10 cellular contexts compared by ENCODE assay signal in the genomic region with DNA sequence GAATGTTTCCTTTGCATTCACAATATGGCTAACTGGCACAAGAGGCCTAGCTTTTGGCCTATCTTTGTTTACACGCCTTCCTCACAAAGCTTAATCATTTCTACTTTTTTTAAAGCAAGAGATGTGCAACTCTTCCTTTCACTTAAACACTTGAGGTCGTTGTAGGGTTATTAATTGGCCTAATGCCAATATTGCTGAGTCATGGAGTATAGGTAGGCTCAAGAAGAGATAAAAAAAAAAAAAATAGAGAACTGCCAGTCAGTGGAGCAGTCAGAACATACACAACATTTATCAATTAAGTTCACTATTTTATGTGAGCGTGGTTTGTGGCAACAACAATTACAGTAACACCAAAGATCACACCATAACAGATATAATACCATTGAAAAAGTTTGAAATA. TPM values are rescaled to one million over a fixed set of nuclear protein-coding genes. Genes with fewer than 3 reads are reported as not detected.
DNase-seq lines count a peak whose midpoint lies in the region; ATAC-seq, FAIRE-seq and TF ChIP-seq lines count a peak whose summit lies in the region.
"Had no signal": no experiment of that assay in that cellular context is flagged by ENCODE, and none has a peak within 500 bp of the region (broad histone marks: within the 10 kb centered on the region; RNA-seq: fewer than 3 reads in every experiment).

No MANE protein-coding gene starts in this region.

- no peak overlapping the region for H3K4me3 Mint-ChIP-seq in activated CD4-positive, alpha-beta T cell treated with anti-CD3 and anti-CD28 coated beads for 36 hours

- ATAC-seq in activated CD4-positive, alpha-beta T cell treated with anti-CD3 and anti-CD28 coated beads for 36 hours = peak; percentile 21
- no peak for ATAC-seq in Right ventricle myocardium inferior

- TF ChIP-seq CTCF in choroid plexus epithelial cell (conservative IDR thresholded peaks at IDR 0.05; ENCODE audit: low read depth, low read length) (no peak), D721Med (IDR thresholded peaks at IDR 0.05; ENCODE audit: insufficient read depth, missing control alignments) (no peak)

- peaks cover 34% of the 10 kb centered on the region for H3K4me1 Mint-ChIP-seq in activated CD4-positive, alpha-beta T cell treated with anti-CD3 and anti-CD28 coated beads for 36 hours

- CTCF ChIA-PET in activated CD4-positive, alpha-beta T cell treated with anti-CD3 and anti-CD28 coated beads for 36 hours (lab: Charles Lee) = no interaction called here

- peaks cover 15% of the 10 kb centered on the region for H3K36me3 Mint-ChIP-seq in activated CD4-positive, alpha-beta T cell treated with anti-CD3 and anti-CD28 coated beads for 36 hours (ENCODE audit: low read depth)

- H3K9me3 Mint-ChIP-seq in activated CD4-positive, alpha-beta T cell treated with anti-CD3 and anti-CD28 coated beads for 36 hours (ENCODE audit: low read depth) = no peaks in the 10 kb centered on the region

- POLR2A ChIA-PET in activated CD4-positive, alpha-beta T cell treated with anti-CD3 and anti-CD28 coated beads for 36 hours (lab: Charles Lee) = no interaction called here

- no peak for DNase-seq in activated CD4-positive, alpha-beta T cell treated with anti-CD3 and anti-CD28 coated beads for 36 hours
- no peak for DNase-seq in activated CD4-positive, alpha-beta T cell treated with anti-CD3 and anti-CD28 coated beads, Interleukin-2, amount 50 U/mL, for 4 hours
- DNase-seq in NCI-H69 (lab: John Stamatoyannopoulos, UW) (peak; percentile 19), choroid plexus epithelial cell (ENCODE audit: low read depth) (peak; percentile 89), pulmonary artery endothelial cell (ENCODE audit: low read depth, low spot score) (peak; percentile 20), UCSD-AML1 (lab: John Stamatoyannopoulos, UW; ENCODE audit: unreplicated experiment) (no peak), D721Med (ENCODE audit: insufficient read length, low spot score) (no peak), Right ventricle myocardium inferior (ENCODE audit: missing footprints) (no peak)
- DNase-seq: colonic mucosa, NCI-H1105 had no signal

- H3K27ac Mint-ChIP-seq in activated CD4-positive, alpha-beta T cell treated with anti-CD3 and anti-CD28 coated beads for 36 hours = peak overlapping the region; percentile 7

- intact Hi-C loops in activated CD4-positive, alpha-beta T cell treated with anti-CD3 and anti-CD28 coated beads for 36 hours (cut with DNase I, micrococcal nuclease) = no loop called here
- intact Hi-C loops in Right ventricle myocardium inferior (cut with DNase I) = no loop called here

- FAIRE-seq in D721Med (lab: Jason Lieb, UNC) = no peak

- H3K4me3 ChIP-seq in choroid plexus epithelial cell (ENCODE audit: low read depth, low read length) = no peak overlapping the region
- H3K4me3 ChIP-seq: colonic mucosa had no signal

- no peaks in the 10 kb centered on the region for H3K27me3 Mint-ChIP-seq in activated CD4-positive, alpha-beta T cell treated with anti-CD3 and anti-CD28 coated beads for 36 hours

RNA-seq across cellular contexts. Expression of a gene that starts 5.9 kb away (rescaled TPM):
- 10 to 100 TPM; 34.0 to 44.2 TPM for total RNA-seq in activated CD4-positive, alpha-beta T cell treated with anti-CD3 and anti-CD28 coated beads for 36 hours
- total RNA-seq in pulmonary artery endothelial cell = 16.6 and 23.2 TPM in 2 replicates
- total RNA-seq in Right ventricle myocardium inferior = 19.4 TPM

RNA-seq across cellular contexts. Expression of a gene that starts 6.2 kb away (rescaled TPM):
- 10 to 100 TPM; 14.8 to 18.2 TPM for total RNA-seq in activated CD4-positive, alpha-beta T cell treated with anti-CD3 and anti-CD28 coated beads for 36 hours
- total RNA-seq in pulmonary artery endothelial cell (17.1 and 17.5 TPM in 2 replicates), Right ventricle myocardium inferior (12.0 TPM)

Comparison
In these comparisons a context has a peak if more than half of its experiments do, and no peak if none do; other contexts are left out.
1. DNase-seq: peak in NCI-H69 (single experiment), choroid plexus epithelial cell (single experiment) and pulmonary artery endothelial cell (single experiment); none in activated CD4-positive, alpha-beta T cell treated with anti-CD3 and anti-CD28 coated beads for 36 hours (single experiment), activated CD4-positive, alpha-beta T cell treated with anti-CD3 and anti-CD28 coated beads, Interleukin-2, amount 50 U/mL, for 4 hours (0 of 2), UCSD-AML1 (single experiment), D721Med (single experiment) and Right ventricle myocardium inferior (single experiment).